ENCODE assay signal across 26 cellular contexts in the genomic region with DNA sequence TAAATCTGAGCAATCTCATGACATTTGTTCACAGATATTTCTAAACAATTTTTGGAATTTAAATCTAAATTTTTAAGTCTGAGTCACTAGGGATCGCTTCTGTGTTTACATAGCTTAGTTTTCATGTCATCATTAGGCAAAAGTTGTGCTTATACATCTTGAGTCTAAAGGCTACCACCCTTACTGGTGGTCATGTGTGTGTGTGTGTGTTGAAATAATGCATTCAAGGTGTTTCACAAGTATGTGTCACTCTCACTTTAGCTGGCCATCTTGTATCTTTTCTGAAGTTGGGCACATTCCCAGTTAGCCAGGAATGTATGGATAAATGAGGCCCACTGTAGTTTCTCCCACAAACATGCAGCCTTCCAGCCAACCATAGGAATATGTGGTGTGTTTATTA.
DNase-seq lines count a peak whose midpoint lies in the region; FAIRE-seq and TF ChIP-seq lines count a peak whose summit lies in the region.
"Had no signal": no experiment of that assay in that cellular context is flagged by ENCODE, and none has a peak within 500 bp of the region (broad histone marks: within the 10 kb centered on the region; RNA-seq: fewer than 3 reads in every experiment).

No MANE protein-coding gene starts in this region.

- peak overlapping the region; percentile 50 for H3K27ac Mint-ChIP-seq in MCF 10A (ENCODE audit: low read depth, unreplicated experiment)
- H3K27ac Mint-ChIP-seq: CD4-positive, alpha-beta memory T cell had no signal

- intact Hi-C loops in MCF 10A (cut with micrococcal nuclease) (no loop called here), breast epithelium (cut with DNase I; ENCODE audit: low total_unique reads) (loop anchor here (10.0 kb wide), 1 partner anchor 1429 kb away; no protein-coding TSS in a partner anchor)

- peak; percentile 46 for DNase-seq in MCF 10A (ENCODE audit: unreplicated experiment)
- no peak for DNase-seq in breast epithelium (ENCODE audit: low spot score in 2 of 2)
- DNase-seq in brain microvascular endothelial cell = peak; percentile 3
- DNase-seq in fibroblast of villous mesenchyme (ENCODE audit: low read depth) = peak; percentile 1
- no peak for DNase-seq in RCC 7860 (ENCODE audit: low spot score)
- DNase-seq in cortex of kidney (lab: John Stamatoyannopoulos, UW) = no peak
- no peak for DNase-seq in NCI-H1417 treated with DMSO at 0.1 percent for 48 hours (lab: John Stamatoyannopoulos, UW)
- DNase-seq in NCI-H524 treated with DMSO at 0.1 percent for 48 hours (lab: John Stamatoyannopoulos, UW) = no peak
- DNase-seq: ACHN; Caco-2; CD4-positive, alpha-beta memory T cell; DMS 273 treated with DMSO at 0.1 percent for 48 hours; DND-41; GOT3; HCEC 1CT; NCI-H1694 treated with DMSO at 0.1 percent for 48 hours; NCI-H2081 treated with DMSO at 0.1 percent for 48 hours; NCI-H2171 treated with DMSO at 0.1 percent for 48 hours; NCI-H526 treated with DMSO at 0.1 percent for 48 hours; OCI-M1; SHP77 had no signal

- H3K27me3 ChIP-seq in breast epithelium (no peaks in the 10 kb centered on the region), brain microvascular endothelial cell (replicated peaks) (no peaks in the 10 kb centered on the region)
- H3K27me3 ChIP-seq: BLaER1 treated with 17β-estradiol and CSF1 and Interleukin-3, amounts not matched to agents 10 nM and 100 nM had no signal

- in situ Hi-C loops in brain microvascular endothelial cell (cut with HindIII; ENCODE audit: low pct_ligation_motif_present, low sequenced_read_pairs) = no loop called here

- no TSS peak for BruUV-seq in MCF 10A (replicated peaks; lab: Mats Ljungman, UMichigan)

- no peak overlapping the region for H3K4me3 Mint-ChIP-seq in MCF 10A (ENCODE audit: unreplicated experiment)
- H3K4me3 Mint-ChIP-seq: CD4-positive, alpha-beta memory T cell; IgD-negative memory B cell had no signal

- H3K9me3 ChIP-seq in breast epithelium = peaks cover 0 to 8% of the 10 kb centered on the region in 2 donors
- H3K9me3 ChIP-seq: Caco-2 had no signal

- POLR2A ChIA-PET in MCF 10A (lab: Yijun Ruan, JAX) = interaction anchor here (0.6 to 1.2 kb wide), 3 partner anchors 12 to 766 kb away, joined by 3 to 4 read pairs (median 3); no protein-coding TSS in a partner anchor

- H3K36me3 ChIP-seq in breast epithelium (peaks cover 4% of the 10 kb centered on the region), brain microvascular endothelial cell (replicated peaks) (no peaks in the 10 kb centered on the region)
- H3K36me3 ChIP-seq: BLaER1 treated with 17β-estradiol and CSF1 and Interleukin-3, amounts not matched to agents 10 nM and 100 nM had no signal

- H3K27me3 Mint-ChIP-seq in MCF 10A (ENCODE audit: insufficient read depth, unreplicated experiment) = no peaks in the 10 kb centered on the region
- H3K27me3 Mint-ChIP-seq: CD4-positive, alpha-beta memory T cell had no signal

- peaks cover 9% of the 10 kb centered on the region for H3K9me3 Mint-ChIP-seq in MCF 10A (ENCODE audit: unreplicated experiment)

- H3K4me1 ChIP-seq in breast epithelium = no peaks in the 10 kb centered on the region
- H3K4me1 ChIP-seq: BLaER1 treated with 17β-estradiol and CSF1 and Interleukin-3, amounts not matched to agents 10 nM and 100 nM; Caco-2 had no signal

- H3K4me1 Mint-ChIP-seq in MCF 10A (ENCODE audit: insufficient read depth, unreplicated experiment) = peaks cover 10% of the 10 kb centered on the region
- H3K4me1 Mint-ChIP-seq: CD4-positive, alpha-beta memory T cell had no signal

- TF ChIP-seq CTCF in MCF 10A (IDR thresholded peaks at IDR 0.05; ENCODE audit: unreplicated experiment) = no peak
- TF ChIP-seq CTCF in breast epithelium (IDR thresholded peaks at IDR 0.05) = no peak
- TF ChIP-seq CTCF in brain microvascular endothelial cell (IDR thresholded peaks at IDR 0.05; ENCODE audit: low read depth, low read length, missing control alignments) = no peak
- TF ChIP-seq CTCF in fibroblast of villous mesenchyme (IDR thresholded peaks at IDR 0.05; ENCODE audit: insufficient read depth, low read depth, low read length) = no peak

- H3K36me3 Mint-ChIP-seq in MCF 10A (ENCODE audit: insufficient read depth, unreplicated experiment) = no peaks in the 10 kb centered on the region
- H3K36me3 Mint-ChIP-seq: CD4-positive, alpha-beta memory T cell had no signal

- CTCF ChIA-PET in MCF 10A (lab: Yijun Ruan, JAX) = interaction anchor here (0.6 to 0.7 kb wide), 2 partner anchors 243 to 1233 kb away, joined by 3 read pairs; no protein-coding TSS in a partner anchor

- FAIRE-seq in RCC 7860 (lab: Jason Lieb, UNC) = no peak
- FAIRE-seq: GM12891 had no signal

- H3K4me3 ChIP-seq in breast epithelium = no peak overlapping the region
- H3K4me3 ChIP-seq in brain microvascular endothelial cell (ENCODE audit: low read depth, low read length) = no peak overlapping the region
- no peak overlapping the region for H3K4me3 ChIP-seq in fibroblast of villous mesenchyme (ENCODE audit: low read depth, low read length)
- H3K4me3 ChIP-seq: BLaER1 treated with 17β-estradiol and CSF1 and Interleukin-3, amounts not matched to agents 10 nM and 100 nM had no signal

- H3K27ac ChIP-seq in breast epithelium = no peak overlapping the region
- no peak overlapping the region for H3K27ac ChIP-seq in brain microvascular endothelial cell
- H3K27ac ChIP-seq: 22Rv1; BLaER1 treated with 17β-estradiol and CSF1 and Interleukin-3, amounts not matched to agents 10 nM and 100 nM; HL-60 had no signal

- TF ChIP-seq POLR2A in breast epithelium (IDR thresholded peaks at IDR 0.05) = no peak

Comparison
In these comparisons a context has a peak if more than half of its experiments do, and no peak if none do; other contexts are left out.
1. DNase-seq: peak in MCF 10A (single experiment), brain microvascular endothelial cell (single experiment) and fibroblast of villous mesenchyme (single experiment); none in breast epithelium (0 of 2), RCC 7860 (single experiment), cortex of kidney (single experiment), NCI-H1417 treated with DMSO at 0.1 percent for 48 hours (single experiment) and NCI-H524 treated with DMSO at 0.1 percent for 48 hours (single experiment).